In the genomic region with DNA sequence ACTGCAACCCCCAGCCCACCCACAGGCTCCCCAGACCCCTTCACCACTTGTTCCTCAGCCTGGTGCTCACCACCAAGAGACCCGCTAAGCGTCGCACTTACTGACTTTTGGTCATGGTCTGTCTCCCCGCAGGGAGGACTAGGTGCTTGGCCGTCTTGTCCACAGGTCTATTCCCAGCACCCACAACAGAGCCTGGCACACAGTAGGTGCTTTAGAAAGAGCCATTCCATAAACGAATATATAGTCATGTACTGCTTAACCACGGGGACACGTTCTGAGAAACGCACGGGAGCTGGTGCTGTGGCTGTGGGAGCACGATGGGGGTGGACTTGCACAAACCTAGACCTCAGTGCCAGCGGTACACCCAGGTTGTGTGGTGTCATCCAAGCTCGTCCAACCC, we compare ENCODE assay signal across 26 cellular contexts. TPM values are rescaled to one million over a fixed set of nuclear protein-coding genes. Genes with fewer than 3 reads are reported as not detected.
DNase-seq lines count a peak whose midpoint lies in the region; ATAC-seq, FAIRE-seq and TF ChIP-seq lines count a peak whose summit lies in the region.
"Had no signal": no experiment of that assay in that cellular context is flagged by ENCODE, and none has a peak within 500 bp of the region (broad histone marks: within the 10 kb centered on the region; RNA-seq: fewer than 3 reads in every experiment).

No MANE protein-coding gene starts in this region.

- H4K5ac ChIP-seq in H1 (ENCODE audit: insufficient read length, low read depth, low read length) = no peak overlapping the region

- no peak overlapping the region for H2BK120ac ChIP-seq in H1 (replicated peaks; ENCODE audit: low read depth, low read length)

- no peak overlapping the region for H3K14ac ChIP-seq in H1 (ENCODE audit: insufficient read length)

- no peak overlapping the region for H3K4ac ChIP-seq in H1 (replicated peaks; ENCODE audit: insufficient read length, low read depth, low read length)

- no peak overlapping the region for H3K56ac ChIP-seq in H1 (replicated peaks; ENCODE audit: insufficient read length, low read depth, low read length)

- TF ChIP-seq EP300 in H1 (IDR thresholded peaks at IDR 0.05; ENCODE audit: borderline replicate concordance in 1 of 2, low read depth in 2 of 2, low read length in 2 of 2) = no peak
- TF ChIP-seq EP300 in sigmoid colon (IDR thresholded peaks at IDR 0.05) = no peak

- no peaks in the 10 kb centered on the region for H3K23me2 ChIP-seq in H1 (ENCODE audit: low read depth, low read length)

- no peak for TF ChIP-seq CTCF in cardiac muscle cell (IDR thresholded peaks at IDR 0.05; ENCODE audit: low read depth, low read length)
- no peak for TF ChIP-seq CTCF in H1 (IDR thresholded peaks at IDR 0.05; ENCODE audit: control extremely low read depth in 1 of 3, insufficient read depth in 1 of 3, low read depth in 1 of 3, low read length in 3 of 3)
- TF ChIP-seq CTCF in neural progenitor cell (IDR thresholded peaks at IDR 0.05) = no peak
- TF ChIP-seq CTCF in sigmoid colon (IDR thresholded peaks at IDR 0.05) = no peak

- 0 out of 2 replicates have a peak overlapping the region, but pooled peaks have one; percentile 3 for H4K8ac ChIP-seq in H1 (ENCODE audit: extremely low read depth, insufficient read depth, low read length)

- peaks cover 21 to 91% of the 10 kb centered on the region in 2 experiments for H3K79me2 ChIP-seq in H1 (ENCODE audit: control insufficient read depth in 1 of 2, insufficient read depth in 2 of 2, low read length in 2 of 2)
- H3K79me2 ChIP-seq in neural progenitor cell (ENCODE audit: low read depth) = peaks cover 89% of the 10 kb centered on the region

- CTCF ChIA-PET in H1 (lab: Charles Lee; ENCODE audit: partially characterized antibody) = interaction anchor here (0.6 to 0.7 kb wide), 3 partner anchors 15 to 518 kb away, joined by 3 to 4 read pairs (median 3); no protein-coding TSS in a partner anchor

- intact Hi-C loops in right cardiac atrium (cut with DNase I) (no loop called here), sigmoid colon (cut with DNase I) (no loop called here)

- H3K4me3 ChIP-seq in cardiac muscle cell = no peak overlapping the region
- no peak overlapping the region for H3K4me3 ChIP-seq in right cardiac atrium (ENCODE audit: low read length)
- H3K4me3 ChIP-seq in H1 (ENCODE audit: extremely low read depth in 1 of 4, insufficient read depth in 2 of 4, low read depth in 3 of 4, low read length in 4 of 4) = no peak overlapping the region
- H3K4me3 ChIP-seq in neural progenitor cell = no peak overlapping the region
- no peak overlapping the region for H3K4me3 ChIP-seq in sigmoid colon
- H3K4me3 ChIP-seq: gastroesophageal sphincter, mucosa of descending colon, prostate gland, upper lobe of left lung had no signal

- H3F3A ChIP-seq in neural progenitor cell (ENCODE audit: low read depth) = peaks cover 5% of the 10 kb centered on the region

- H3K27ac ChIP-seq in cardiac muscle cell (peak overlapping the region; percentile 84), right cardiac atrium (ENCODE audit: low read length) (no peak overlapping the region), H1 (ENCODE audit: low read depth, low read length) (no peak overlapping the region), neural progenitor cell (peak overlapping the region; percentile 64), sigmoid colon (no peak overlapping the region)
- H3K27ac ChIP-seq: prostate gland had no signal

- H3K23ac ChIP-seq in H1 (ENCODE audit: insufficient read length) = no peak overlapping the region

- WGBS in right cardiac atrium = 91% methylated on average over 13 of the region's 13 CpGs
- WGBS in H1 (ENCODE audit: extremely low coverage in 1 of 2, insufficient coverage in 1 of 2, insufficient read length in 1 of 2, insufficient replicate concordance in 2 of 2, low coverage in 1 of 2, low lambda C conversion rate in 2 of 2, missing lambda C conversion rate in 1 of 2), 2 experiments = 87% methylated on average over 13 of the region's 13 CpGs; no CpG with 5 or more reads in 1 of the 2 experiments
- 92 to 94% methylated on average over 13 of the region's 13 CpGs for whole genome bisulfite sequencing in sigmoid colon, 2 donors

- H3K4me3 Mint-ChIP-seq in neural progenitor cell = no peak overlapping the region
- H3K4me3 Mint-ChIP-seq: activated T-helper 17 cell treated with anti-CD3 and anti-CD28 coated beads, Interleukin-2, amount 50 U/mL, for 72 hours; B cell had no signal

- peaks cover 5% of the 10 kb centered on the region for H3K9me3 Mint-ChIP-seq in neural progenitor cell
- H3K9me3 Mint-ChIP-seq: activated T-helper 17 cell treated with anti-CD3 and anti-CD28 coated beads, Interleukin-2, amount 50 U/mL, for 72 hours had no signal

- H3K18ac ChIP-seq in H1 (ENCODE audit: extremely low read depth, low read length) = peak overlapping the region; percentile 60

- H3K27me3 ChIP-seq in cardiac muscle cell (no peaks in the 10 kb centered on the region), right cardiac atrium (ENCODE audit: control insufficient read depth, insufficient read depth) (no peaks in the 10 kb centered on the region), H1 (replicated peaks in 1 of 4; ENCODE audit: control insufficient read depth in 3 of 4, extremely low read depth in 1 of 4, insufficient read depth in 3 of 4, low read length in 3 of 4) (no peaks in the 10 kb centered on the region), neural progenitor cell (no peaks in the 10 kb centered on the region), sigmoid colon (no peaks in the 10 kb centered on the region)
- H3K27me3 ChIP-seq: gastroesophageal sphincter, upper lobe of left lung had no signal

- H2AFZ ChIP-seq in H1 (ENCODE audit: low read length) (no peak overlapping the region), neural progenitor cell (replicated peaks) (no peak overlapping the region)

- no peak for FAIRE-seq in H1 (lab: Jason Lieb, UNC)
- FAIRE-seq: A204.1, GM18507, HTR-8/SVneo, islet of Langerhans had no signal

- DNase-seq in cardiac muscle cell (ENCODE audit: low read depth in 1 of 2, low spot score in 1 of 2) = no peak
- no peak for DNase-seq in right cardiac atrium
- no peak for DNase-seq in H1 (ENCODE audit: low read depth in 1 of 2, low spot score in 2 of 2)
- no peak for DNase-seq in neural progenitor cell (ENCODE audit: low spot score)
- DNase-seq in dedifferentiated amniotic fluid mesenchymal stem cell (ENCODE audit: extremely low spot score) = no peak
- DNase-seq in DMS53 treated with DMSO at 0.1 percent for 48 hours (lab: John Stamatoyannopoulos, UW; ENCODE audit: unreplicated experiment) = no peak
- no peak for DNase-seq in sigmoid colon
- DNase-seq: DMS79; GF-D8; left ventricle myocardium superior; mucosa of descending colon; NCI-H1694 treated with DMSO at 0.1 percent for 48 hours; NCI-H2227 treated with DMSO at 0.1 percent for 48 hours; NCI-H748 treated with DMSO at 0.1 percent for 48 hours; stimulated activated CD8-positive, alpha-beta memory T cell treated with anti-CD3 and anti-CD28 coated beads, Interleukin-4, amount 100 ng/mL, for 48 hours; upper lobe of left lung had no signal

- POLR2A ChIA-PET in H1 (lab: Charles Lee; ENCODE audit: partially characterized antibody) = no interaction called here

- H3K9ac ChIP-seq in H1 (replicated peaks in 1 of 4; ENCODE audit: extremely low read depth in 1 of 4, low read depth in 3 of 4, low read length in 3 of 4) (no peak overlapping the region), neural progenitor cell (no peak overlapping the region)

- H2BK5ac ChIP-seq in H1 (ENCODE audit: low read depth, low read length) = peak overlapping the region; percentile 66

- no peak for ATAC-seq in right cardiac atrium
- ATAC-seq in HG03469 (IDR thresholded peaks at IDR 0.05; ENCODE audit: unreplicated experiment) = no peak
- ATAC-seq: activated T-helper 17 cell treated with anti-CD3 and anti-CD28 coated beads, Interleukin-2, amount 50 U/mL, for 72 hours; gastroesophageal sphincter; left ventricle myocardium superior; mucosa of descending colon; SK-N-SH treated with all-trans-retinoic acid at 6 μM for 48 hours had no signal

- H2BK20ac ChIP-seq in H1 (ENCODE audit: low read length) = no peak overlapping the region

- H4K20me1 ChIP-seq in H1 (replicated peaks in 1 of 2; ENCODE audit: control insufficient read depth in 1 of 2, insufficient read depth in 2 of 2, low read length in 2 of 2) (peaks cover 32 to 40% of the 10 kb centered on the region in 2 experiments), neural progenitor cell (ENCODE audit: low read depth) (peaks cover 65% of the 10 kb centered on the region)

- peaks cover 58% of the 10 kb centered on the region for H3K4me1 Mint-ChIP-seq in neural progenitor cell

- 0 out of 4 replicates have a peak overlapping the region, but pooled peaks of 1 of the 2 experiments have one; percentile 20 for H3K4me2 ChIP-seq in H1 (ENCODE audit: insufficient read depth in 1 of 2, low read depth in 2 of 2, low read length in 2 of 2)
- no peak overlapping the region for H3K4me2 ChIP-seq in neural progenitor cell

- peak overlapping the region; percentile 71 for H3K27ac Mint-ChIP-seq in neural progenitor cell
- H3K27ac Mint-ChIP-seq: activated T-helper 17 cell treated with anti-CD3 and anti-CD28 coated beads, Interleukin-2, amount 50 U/mL, for 72 hours; B cell had no signal

- H3K4me1 ChIP-seq in cardiac muscle cell (ENCODE audit: low read depth) (peaks cover 46% of the 10 kb centered on the region), right cardiac atrium (ENCODE audit: control insufficient read depth, insufficient read depth, low read length) (peaks cover 21% of the 10 kb centered on the region), H1 (replicated peaks in 1 of 4; ENCODE audit: control insufficient read depth in 3 of 4, insufficient read depth in 4 of 4, low read length in 3 of 4) (peaks cover 2 to 20% (median 11%) of the 10 kb centered on the region in 4 experiments), neural progenitor cell (peaks cover 20% of the 10 kb centered on the region), sigmoid colon (peaks cover 0 to 60% (median 53%) of the 10 kb centered on the region in 4 donors)

- peaks cover 20% of the 10 kb centered on the region for H3K79me1 ChIP-seq in H1 (ENCODE audit: low read depth, low read length)

- H2BK15ac ChIP-seq in H1 (ENCODE audit: low read length) = peak overlapping the region; percentile 72; the same call in 1 of the 2 replicates

- H2BK12ac ChIP-seq in H1 (ENCODE audit: low read depth, low read length) = 0 out of 2 replicates have a peak overlapping the region, but pooled peaks have one; percentile 7

- H4K91ac ChIP-seq in H1 (replicated peaks; ENCODE audit: insufficient read length, low read length) = no peak overlapping the region

- no peaks in the 10 kb centered on the region for H3K9me3 ChIP-seq in cardiac muscle cell (ENCODE audit: low read depth)
- no peaks in the 10 kb centered on the region for H3K9me3 ChIP-seq in right cardiac atrium (ENCODE audit: control insufficient read depth, low read length)
- peaks cover 0 to 5% of the 10 kb centered on the region in 2 experiments; a peak in 1 of 4 replicates for H3K9me3 ChIP-seq in H1 (ENCODE audit: insufficient read depth in 2 of 2, low read depth in 1 of 2, low read length in 1 of 2)
- no peaks in the 10 kb centered on the region for H3K9me3 ChIP-seq in neural progenitor cell (ENCODE audit: low read depth)
- no peaks in the 10 kb centered on the region for H3K9me3 ChIP-seq in sigmoid colon
- H3K9me3 ChIP-seq: gastroesophageal sphincter, mucosa of descending colon, prostate gland, upper lobe of left lung had no signal

- no peak for TF ChIP-seq RAD21 in H1 (IDR thresholded peaks at IDR 0.05 in 1 of 2, conservative IDR thresholded peaks at IDR 0.05 in 1 of 2; ENCODE audit: low read depth in 2 of 2, low read length in 2 of 2)

- H3K27me3 Mint-ChIP-seq in neural progenitor cell (ENCODE audit: insufficient read depth, low read depth) = no peaks in the 10 kb centered on the region
- H3K27me3 Mint-ChIP-seq: activated T-helper 17 cell treated with anti-CD3 and anti-CD28 coated beads, Interleukin-2, amount 50 U/mL, for 72 hours; B cell had no signal

- TF ChIP-seq POLR2A in H1 (IDR thresholded peaks at IDR 0.05; ENCODE audit: control extremely low read depth in 1 of 2, low read depth in 2 of 2, low read length in 2 of 2) = no peak
- TF ChIP-seq POLR2A in sigmoid colon (IDR thresholded peaks at IDR 0.05) = no peak

- 0 out of 2 replicates have a peak overlapping the region, but pooled peaks have one; percentile 48 for H2AK5ac ChIP-seq in H1 (ENCODE audit: low read depth, low read length)

- H3K36me3 Mint-ChIP-seq in neural progenitor cell = peaks cover 7% of the 10 kb centered on the region

- H3K36me3 ChIP-seq in cardiac muscle cell (peaks cover 3% of the 10 kb centered on the region), H1 (ENCODE audit: control insufficient read depth in 2 of 4, insufficient read depth in 4 of 4, low read length in 3 of 4) (peaks cover 0 to 5% (median 0%) of the 10 kb centered on the region in 4 experiments; a peak in 2 of 8 replicates), neural progenitor cell (no peaks in the 10 kb centered on the region), sigmoid colon (no peaks in the 10 kb centered on the region)
- H3K36me3 ChIP-seq: prostate gland had no signal

RNA-seq across cellular contexts. Expression of a gene that starts 34.0 kb away (rescaled TPM):
- total RNA-seq in cardiac muscle cell (57.4 and 113 TPM in 2 replicates), right cardiac atrium (100 to 1,000 TPM; 137 to 166 (median 146) TPM), neural progenitor cell (ENCODE audit: low replicate concordance) (14.3 and 18.0 TPM in 2 replicates), sigmoid colon (100 to 1,000 TPM in 1 of 4 donors, 10 to 100 TPM in 3; 42.5 to 134 (median 73.5) TPM)
- polyA plus RNA-seq in cardiac muscle cell (98.5 and 153 TPM in 2 replicates), right cardiac atrium (66.4 TPM), H1 (2011; rRNA removed) (14.8 and 25.3 TPM in 2 replicates), sigmoid colon (10 to 100 TPM; 18.6 to 81.8 (median 24.7) TPM)
- total RNA-seq in H1 (2021; fragmentation: NEBNext Ultra II Directional; extraction: Animal tissue kit (Norgen Biotek cat#: 25700)) = 275 TPM in 2 replicates
- 13.5 TPM for polyA plus RNA-seq in H1 (2011; cell fraction: cytosol; rRNA removed)
- polyA plus RNA-seq in H1 (2011; cell fraction: nucleus; rRNA removed) = 54.3 TPM
- 125 to 153 TPM (median 138 TPM) in 4 replicates for polyA plus RNA-seq in H1 (2012, experiment 1 of 2)
- polyA plus RNA-seq in H1 (2012, experiment 2 of 2) = 70.3 TPM
- 103 TPM for polyA plus RNA-seq in H1 (2013, experiment 1 of 2)
- polyA plus RNA-seq in H1 (2013, experiment 2 of 2) = 111 TPM
- polyA minus RNA-seq in H1 (2011; rRNA and poly(A)+ RNA removed) = 28.8 and 30.2 TPM in 2 replicates
- polyA minus RNA-seq in H1 (2011; cell fraction: cytosol; rRNA and poly(A)+ RNA removed) = 93.4 TPM
- 81.3 TPM for polyA minus RNA-seq in H1 (2011; cell fraction: nucleus; rRNA and poly(A)+ RNA removed)

Comparison
In these comparisons a context has a peak if more than half of its experiments do, and no peak if none do; other contexts are left out.
1. H3K27ac ChIP-seq: peak in cardiac muscle cell (single experiment) and neural progenitor cell (single experiment); none in right cardiac atrium (single experiment), H1 (single experiment) and sigmoid colon (0 of 4).